In genomic region chr1:27759236-27759635, GRCh38 we compare ENCODE assay signal across 22 cellular contexts.
"Had no signal": no experiment of that assay in that cellular context is flagged by ENCODE, and none has a peak within 500 bp of the region (broad histone marks: within the 10 kb centered on the region; RNA-seq: fewer than 3 reads in every experiment).

No MANE protein-coding gene starts in this region.

- H3K4me1 ChIP-seq: esophagus squamous epithelium, left lung had no signal

- DNase-seq: dermis blood vessel endothelial cell; dorsolateral prefrontal cortex; effector CD4-positive, alpha-beta T cell; effector memory CD4-positive, alpha-beta T cell; erythroblast; esophagus squamous epithelium; foreskin fibroblast; foreskin melanocyte; gastrocnemius medialis; glutamatergic neuron; head of caudate nucleus; heart right ventricle; hippocampal formation; left cardiac atrium; left lung; left ventricle myocardium superior; lower lobe of right lung; mesenchymal stem cell had no signal

- H3K27ac ChIP-seq: coronary artery, epithelial cell of prostate, esophagus squamous epithelium, gastrocnemius medialis, heart right ventricle, left lung, lower lobe of right lung had no signal

- H3K4me1 Mint-ChIP-seq: mesothelial cell of epicardium had no signal

- H3K4me3 ChIP-seq: coronary artery, dorsolateral prefrontal cortex, esophagus squamous epithelium, gastrocnemius medialis, heart right ventricle, left lung, lower lobe of right lung had no signal

- ATAC-seq: esophagus mucosa, gastrocnemius medialis, heart right ventricle, left cardiac atrium, left lung, left ventricle myocardium superior, lower lobe of right lung had no signal

- H3K9me3 Mint-ChIP-seq: mesothelial cell of epicardium had no signal

- H3K9me3 ChIP-seq: esophagus squamous epithelium, gastrocnemius medialis, heart right ventricle, left lung, lower lobe of right lung had no signal

- H3K27ac Mint-ChIP-seq: mesothelial cell of epicardium had no signal

- H3K27me3 ChIP-seq: dorsolateral prefrontal cortex, esophagus squamous epithelium, gastrocnemius medialis, heart right ventricle, left lung had no signal

- H3K4me3 Mint-ChIP-seq: mesothelial cell of epicardium had no signal
